Comparison of ENCODE assay signal across 11 cellular contexts in genomic region chr22:42396621-42397331, GRCh38. TPM values are rescaled to one million over a fixed set of nuclear protein-coding genes. Genes with fewer than 3 reads are reported as not detected.
A peak's percentile ranks its signal among the peaks of the same experiment; 100 is the strongest.
DNase-seq lines count a peak whose midpoint lies in the region; ATAC-seq, FAIRE-seq and TF ChIP-seq lines count a peak whose summit lies in the region.
"Had no signal": no experiment of that assay in that cellular context is flagged by ENCODE, and none has a peak within 500 bp of the region (broad histone marks: within the 10 kb centered on the region; RNA-seq: fewer than 3 reads in every experiment).

No MANE protein-coding gene starts in this region.

- 47 to 56% methylated on average over 22 of the region's 24 CpGs for WGBS in thyroid gland, 2 donors

- H3K4me3 Mint-ChIP-seq in activated CD4-positive, alpha-beta memory T cell treated with anti-CD3 and anti-CD28 coated beads for 36 hours = no peak overlapping the region
- H3K4me3 Mint-ChIP-seq in activated CD4-positive, alpha-beta memory T cell treated with anti-CD3 and anti-CD28 coated beads, Interleukin-2, amount 10 ng/mL, durations not matched to agents 7 days and 5 days = no peak overlapping the region

- no peak for FAIRE-seq in RCC 7860 (lab: Jason Lieb, UNC)

- no peaks in the 10 kb centered on the region for H3K9me3 Mint-ChIP-seq in activated CD4-positive, alpha-beta memory T cell treated with anti-CD3 and anti-CD28 coated beads for 36 hours
- no peaks in the 10 kb centered on the region for H3K9me3 Mint-ChIP-seq in activated CD4-positive, alpha-beta memory T cell treated with anti-CD3 and anti-CD28 coated beads, Interleukin-2, amount 10 ng/mL, durations not matched to agents 7 days and 5 days

- DNase-seq in activated CD4-positive, alpha-beta memory T cell treated with anti-CD3 and anti-CD28 coated beads for 36 hours = peak; percentile 16
- no peak for DNase-seq in activated CD4-positive, alpha-beta memory T cell treated with anti-CD3 and anti-CD28 coated beads, Interleukin-2, amount 10 ng/mL, durations not matched to agents 7 days and 5 days
- DNase-seq in RCC 7860 (ENCODE audit: low spot score) (peak; percentile 10), left cardiac atrium (no peak), thyroid gland (peak; percentile 45 to 60), NCI-H2227 treated with DMSO at 0.1 percent for 48 hours (lab: John Stamatoyannopoulos, UW) (no peak)
- DNase-seq: ACHN, NCI-H446 treated with DMSO at 0.1 percent for 48 hours had no signal

- TF ChIP-seq POLR2A in thyroid gland (IDR thresholded peaks at IDR 0.05) (no peak), GM18505 (IDR thresholded peaks at IDR 0.05; ENCODE audit: borderline replicate concordance, extremely low read depth, insufficient read depth, insufficient read length) (no peak)

- POLR2A ChIA-PET in activated CD4-positive, alpha-beta memory T cell treated with anti-CD3 and anti-CD28 coated beads for 36 hours (lab: Charles Lee) = no interaction called here
- POLR2A ChIA-PET in activated CD4-positive, alpha-beta memory T cell treated with anti-CD3 and anti-CD28 coated beads, Interleukin-2, amount 10 ng/mL, durations not matched to agents 7 days and 5 days (lab: Charles Lee) = no interaction called here

- H3K9me3 ChIP-seq in thyroid gland = no peaks in the 10 kb centered on the region
- H3K9me3 ChIP-seq: vagina had no signal

- ATAC-seq in left cardiac atrium (peak; percentile 47 to 57), GM18511 (IDR thresholded peaks at IDR 0.05; ENCODE audit: unreplicated experiment) (no peak), GM18505 (IDR thresholded peaks at IDR 0.05; ENCODE audit: unreplicated experiment) (no peak)

- H3K4me1 ChIP-seq in thyroid gland = peaks cover 25 to 39% of the 10 kb centered on the region in 2 donors

- H3K27ac ChIP-seq in thyroid gland = peak overlapping the region; percentile 78 to 87 (median 87)
- H3K27ac ChIP-seq: vagina had no signal

- H3K4me3 ChIP-seq in thyroid gland (replicated peaks in 1 of 3) = no peak overlapping the region
- H3K4me3 ChIP-seq: vagina had no signal

- peak in 2 of 6 experiments; percentile 8 to 15 for TF ChIP-seq CTCF in thyroid gland (IDR thresholded peaks at IDR 0.05)

- H3K4me1 Mint-ChIP-seq in activated CD4-positive, alpha-beta memory T cell treated with anti-CD3 and anti-CD28 coated beads for 36 hours (ENCODE audit: low read depth) = peaks cover 8% of the 10 kb centered on the region
- H3K4me1 Mint-ChIP-seq in activated CD4-positive, alpha-beta memory T cell treated with anti-CD3 and anti-CD28 coated beads, Interleukin-2, amount 10 ng/mL, durations not matched to agents 7 days and 5 days = peaks cover 13% of the 10 kb centered on the region

- no peaks in the 10 kb centered on the region for H3K27me3 ChIP-seq in thyroid gland
- H3K27me3 ChIP-seq: vagina had no signal

- intact Hi-C loops in activated CD4-positive, alpha-beta memory T cell treated with anti-CD3 and anti-CD28 coated beads for 36 hours (cut with micrococcal nuclease) = no loop called here
- intact Hi-C loops in left cardiac atrium (cut with DNase I) = no loop called here
- intact Hi-C loops in thyroid gland (cut with DNase I) = no loop called here

- H3K36me3 Mint-ChIP-seq in activated CD4-positive, alpha-beta memory T cell treated with anti-CD3 and anti-CD28 coated beads for 36 hours = no peaks in the 10 kb centered on the region
- H3K36me3 Mint-ChIP-seq in activated CD4-positive, alpha-beta memory T cell treated with anti-CD3 and anti-CD28 coated beads, Interleukin-2, amount 10 ng/mL, durations not matched to agents 7 days and 5 days (ENCODE audit: low read depth) = no peaks in the 10 kb centered on the region

- no peak overlapping the region for H3K27ac Mint-ChIP-seq in activated CD4-positive, alpha-beta memory T cell treated with anti-CD3 and anti-CD28 coated beads for 36 hours
- no peak overlapping the region for H3K27ac Mint-ChIP-seq in activated CD4-positive, alpha-beta memory T cell treated with anti-CD3 and anti-CD28 coated beads, Interleukin-2, amount 10 ng/mL, durations not matched to agents 7 days and 5 days

- H3K27me3 Mint-ChIP-seq in activated CD4-positive, alpha-beta memory T cell treated with anti-CD3 and anti-CD28 coated beads for 36 hours = no peaks in the 10 kb centered on the region
- peaks cover 10% of the 10 kb centered on the region for H3K27me3 Mint-ChIP-seq in activated CD4-positive, alpha-beta memory T cell treated with anti-CD3 and anti-CD28 coated beads, Interleukin-2, amount 10 ng/mL, durations not matched to agents 7 days and 5 days

- no peaks in the 10 kb centered on the region for H3K36me3 ChIP-seq in thyroid gland
- H3K36me3 ChIP-seq: vagina had no signal

- CTCF ChIA-PET in activated CD4-positive, alpha-beta memory T cell treated with anti-CD3 and anti-CD28 coated beads for 36 hours (lab: Charles Lee) = no interaction called here
- CTCF ChIA-PET in activated CD4-positive, alpha-beta memory T cell treated with anti-CD3 and anti-CD28 coated beads, Interleukin-2, amount 10 ng/mL, durations not matched to agents 7 days and 5 days (lab: Charles Lee) = no interaction called here

RNA-seq across cellular contexts. Expression of gene NFAM1, which starts 35.4 kb away (rescaled TPM):
- total RNA-seq in activated CD4-positive, alpha-beta memory T cell treated with anti-CD3 and anti-CD28 coated beads for 36 hours = under 1 TPM; 0.15 to 0.24 TPM
- under 1 TPM; 0.05 to 0.63 TPM for total RNA-seq in activated CD4-positive, alpha-beta memory T cell treated with anti-CD3 and anti-CD28 coated beads, Interleukin-2, amount 10 ng/mL, durations not matched to agents 7 days and 5 days
- total RNA-seq in left cardiac atrium = 1 to 10 TPM; 2.6 to 5.1 TPM
- 1 to 10 TPM in 3 of 4 donors, under 1 TPM in 1; 0.89 to 1.4 (median 1.2) TPM for total RNA-seq in thyroid gland

Comparison
In these comparisons a context has a peak if more than half of its experiments do, and no peak if none do; other contexts are left out.
1. DNase-seq: peak in activated CD4-positive, alpha-beta memory T cell treated with anti-CD3 and anti-CD28 coated beads for 36 hours (single experiment), RCC 7860 (single experiment) and thyroid gland (2 of 2); none in activated CD4-positive, alpha-beta memory T cell treated with anti-CD3 and anti-CD28 coated beads, Interleukin-2, amount 10 ng/mL, durations not matched to agents 7 days and 5 days (single experiment), left cardiac atrium (single experiment) and NCI-H2227 treated with DMSO at 0.1 percent for 48 hours (single experiment).
2. ATAC-seq: peak in left cardiac atrium (2 of 2); none in GM18511 (single experiment) and GM18505 (single experiment).